Comparison of ENCODE assay signal across 12 cellular contexts in the genomic region with DNA sequence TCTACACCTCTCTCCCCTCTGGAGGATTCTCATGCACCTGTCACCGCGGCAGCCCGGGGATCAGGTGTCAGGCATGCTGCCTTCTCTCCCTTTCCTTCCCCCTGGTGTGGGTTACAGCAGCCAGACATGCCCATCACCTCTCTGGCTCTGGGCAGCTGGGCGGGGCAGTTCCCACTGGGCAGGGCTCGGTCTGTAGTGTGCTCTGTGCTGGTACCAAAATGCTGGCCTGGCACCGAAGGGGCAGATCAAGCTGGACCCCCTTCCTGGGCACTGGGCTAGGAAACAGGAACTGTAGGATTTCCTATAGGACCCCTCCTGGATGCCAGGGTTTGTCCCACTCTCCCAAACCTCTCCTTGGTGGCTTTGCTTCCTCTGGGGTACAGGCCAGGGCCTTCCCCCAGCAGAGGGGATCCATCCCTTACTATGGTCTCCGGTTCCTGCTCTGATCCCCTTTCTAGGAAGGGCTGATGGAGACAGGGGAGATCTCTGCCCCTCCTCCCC. TPM values are rescaled to one million over a fixed set of nuclear protein-coding genes. Genes with fewer than 3 reads are reported as not detected.
DNase-seq lines count a peak whose midpoint lies in the region; ATAC-seq, FAIRE-seq and TF ChIP-seq lines count a peak whose summit lies in the region.
"Had no signal": no experiment of that assay in that cellular context is flagged by ENCODE, and none has a peak within 500 bp of the region (broad histone marks: within the 10 kb centered on the region; RNA-seq: fewer than 3 reads in every experiment).

No MANE protein-coding gene starts in this region.

- peaks cover 29% of the 10 kb centered on the region for H3K36me3 Mint-ChIP-seq in activated CD4-positive, alpha-beta T cell treated with anti-CD3 and anti-CD28 coated beads, Interleukin-2, amount 10 ng/mL, durations not matched to agents 24 days and 14 days (ENCODE audit: low read depth)
- peaks cover 14% of the 10 kb centered on the region for H3K36me3 Mint-ChIP-seq in activated CD4-positive, alpha-beta T cell treated with anti-CD3 and anti-CD28 coated beads, Interleukin-2, amount 10 ng/mL, durations not matched to agents 7 days and 5 days (ENCODE audit: low read depth)

- intact Hi-C loops in activated CD4-positive, alpha-beta T cell treated with anti-CD3 and anti-CD28 coated beads, Interleukin-2, amount 10 ng/mL, durations not matched to agents 24 days and 14 days (cut with micrococcal nuclease): no loop called here
- intact Hi-C loops in dorsolateral prefrontal cortex (cut with DNase I): no loop called here

- H3K9me3 Mint-ChIP-seq in activated CD4-positive, alpha-beta T cell treated with anti-CD3 and anti-CD28 coated beads, Interleukin-2, amount 10 ng/mL, durations not matched to agents 24 days and 14 days: no peaks in the 10 kb centered on the region
- no peaks in the 10 kb centered on the region for H3K9me3 Mint-ChIP-seq in activated CD4-positive, alpha-beta T cell treated with anti-CD3 and anti-CD28 coated beads, Interleukin-2, amount 10 ng/mL, durations not matched to agents 7 days and 5 days
- H3K9me3 Mint-ChIP-seq: effector memory CD8-positive, alpha-beta T cell had no signal

- peak overlapping the region; percentile 32 to 81 (median 62) for H3K4me3 ChIP-seq in dorsolateral prefrontal cortex

- POLR2A ChIA-PET in activated CD4-positive, alpha-beta T cell treated with anti-CD3 and anti-CD28 coated beads, Interleukin-2, amount 10 ng/mL, durations not matched to agents 7 days and 5 days (lab: Charles Lee): no interaction called here

- no peaks in the 10 kb centered on the region for H3K4me1 Mint-ChIP-seq in activated CD4-positive, alpha-beta T cell treated with anti-CD3 and anti-CD28 coated beads, Interleukin-2, amount 10 ng/mL, durations not matched to agents 24 days and 14 days
- H3K4me1 Mint-ChIP-seq in activated CD4-positive, alpha-beta T cell treated with anti-CD3 and anti-CD28 coated beads, Interleukin-2, amount 10 ng/mL, durations not matched to agents 7 days and 5 days: no peaks in the 10 kb centered on the region

- peak overlapping the region; percentile 21 to 100 (median 96) for H3K27ac ChIP-seq in dorsolateral prefrontal cortex

- no peak for TF ChIP-seq CTCF in dorsolateral prefrontal cortex (IDR thresholded peaks at IDR 0.05 in 54 of 56, conservative IDR thresholded peaks at IDR 0.05 in 2 of 56; ENCODE audit: low read depth in 1 of 56, partially characterized antibody in 56 of 56)

- CTCF ChIA-PET in activated CD4-positive, alpha-beta T cell treated with anti-CD3 and anti-CD28 coated beads, Interleukin-2, amount 10 ng/mL, durations not matched to agents 7 days and 5 days (lab: Charles Lee): interaction anchor here (0.6 to 1.2 kb wide), 2 partner anchors 17 to 1870 kb away, joined by 3 read pairs; no protein-coding TSS in a partner anchor

- no peaks in the 10 kb centered on the region for H3K27me3 ChIP-seq in dorsolateral prefrontal cortex

- ATAC-seq in GM21447 (IDR thresholded peaks at IDR 0.05; ENCODE audit: unreplicated experiment): no peak
- ATAC-seq: effector memory CD8-positive, alpha-beta T cell had no signal

- H3K27ac Mint-ChIP-seq in activated CD4-positive, alpha-beta T cell treated with anti-CD3 and anti-CD28 coated beads, Interleukin-2, amount 10 ng/mL, durations not matched to agents 24 days and 14 days: no peak overlapping the region
- no peak overlapping the region for H3K27ac Mint-ChIP-seq in activated CD4-positive, alpha-beta T cell treated with anti-CD3 and anti-CD28 coated beads, Interleukin-2, amount 10 ng/mL, durations not matched to agents 7 days and 5 days

- peak; percentile 54 for DNase-seq in activated CD4-positive, alpha-beta T cell treated with anti-CD3 and anti-CD28 coated beads, Interleukin-2, amount 10 ng/mL, durations not matched to agents 24 days and 14 days
- no peak for DNase-seq in activated CD4-positive, alpha-beta T cell treated with anti-CD3 and anti-CD28 coated beads, Interleukin-2, amount 10 ng/mL, durations not matched to agents 7 days and 5 days
- no peak for DNase-seq in dorsolateral prefrontal cortex
- peak; percentile 28 for DNase-seq in midbrain (lab: John Stamatoyannopoulos, UW)
- DNase-seq in urothelium cell line (ENCODE audit: low spot score): no peak
- no peak for DNase-seq in stimulated activated CD4-positive, alpha-beta T cell treated with anti-CD3 and anti-CD28 coated beads, Interleukin-2, amount 100 ng/mL, for 48 hours
- DNase-seq in KG1 (lab: John Stamatoyannopoulos, UW): no peak
- DNase-seq: activated CD4-positive, alpha-beta T cell treated with anti-CD3 and anti-CD28 coated beads, Interleukin-2, amount 50 U/mL, for 48 hours; effector memory CD8-positive, alpha-beta T cell had no signal

- H3K27me3 Mint-ChIP-seq in activated CD4-positive, alpha-beta T cell treated with anti-CD3 and anti-CD28 coated beads, Interleukin-2, amount 10 ng/mL, durations not matched to agents 24 days and 14 days: peaks cover 6% of the 10 kb centered on the region
- H3K27me3 Mint-ChIP-seq in activated CD4-positive, alpha-beta T cell treated with anti-CD3 and anti-CD28 coated beads, Interleukin-2, amount 10 ng/mL, durations not matched to agents 7 days and 5 days: peaks cover 10% of the 10 kb centered on the region

- no peak overlapping the region for H3K4me3 Mint-ChIP-seq in activated CD4-positive, alpha-beta T cell treated with anti-CD3 and anti-CD28 coated beads, Interleukin-2, amount 10 ng/mL, durations not matched to agents 24 days and 14 days
- no peak overlapping the region for H3K4me3 Mint-ChIP-seq in activated CD4-positive, alpha-beta T cell treated with anti-CD3 and anti-CD28 coated beads, Interleukin-2, amount 10 ng/mL, durations not matched to agents 7 days and 5 days
- H3K4me3 Mint-ChIP-seq: effector memory CD8-positive, alpha-beta T cell had no signal

- FAIRE-seq in urothelium cell line (lab: Jason Lieb, UNC): peak; percentile 65
- FAIRE-seq: G401.6 had no signal

RNA-seq across cellular contexts. Expression of gene GAL3ST1, which starts 0.8 kb away (rescaled TPM):
- total RNA-seq in activated CD4-positive, alpha-beta T cell treated with anti-CD3 and anti-CD28 coated beads, Interleukin-2, amount 10 ng/mL, durations not matched to agents 24 days and 14 days: not detected in 2 replicates
- total RNA-seq in activated CD4-positive, alpha-beta T cell treated with anti-CD3 and anti-CD28 coated beads, Interleukin-2, amount 10 ng/mL, durations not matched to agents 7 days and 5 days: not detected
- total RNA-seq in dorsolateral prefrontal cortex: 10 to 100 TPM in 89 of 120 experiments, 1 to 10 TPM in 31; 3.1 to 57.7 (median 16.1) TPM

RNA-seq across cellular contexts. Expression of gene PES1, which starts 18.1 kb away (rescaled TPM):
- total RNA-seq in activated CD4-positive, alpha-beta T cell treated with anti-CD3 and anti-CD28 coated beads, Interleukin-2, amount 10 ng/mL, durations not matched to agents 24 days and 14 days: 170 and 173 TPM in 2 replicates
- 10 to 100 TPM; 58.5 to 62.7 TPM for total RNA-seq in activated CD4-positive, alpha-beta T cell treated with anti-CD3 and anti-CD28 coated beads, Interleukin-2, amount 10 ng/mL, durations not matched to agents 7 days and 5 days
- total RNA-seq in dorsolateral prefrontal cortex: 10 to 100 TPM; 32.3 to 60.0 (median 44.4) TPM

RNA-seq across cellular contexts. Expression of gene SEC14L6, which starts 27.1 kb away (rescaled TPM):
- not detected in 2 replicates for total RNA-seq in activated CD4-positive, alpha-beta T cell treated with anti-CD3 and anti-CD28 coated beads, Interleukin-2, amount 10 ng/mL, durations not matched to agents 24 days and 14 days
- not detected for total RNA-seq in activated CD4-positive, alpha-beta T cell treated with anti-CD3 and anti-CD28 coated beads, Interleukin-2, amount 10 ng/mL, durations not matched to agents 7 days and 5 days
- total RNA-seq in dorsolateral prefrontal cortex: 1 to 10 TPM; 1.1 to 7.5 (median 3.4) TPM
- total RNA-seq: SK-MEL-5 had no signal

RNA-seq across cellular contexts. Expression of gene TCN2, which starts 33.3 kb away (rescaled TPM):
- 0.35 and 0.45 TPM in 2 replicates for total RNA-seq in activated CD4-positive, alpha-beta T cell treated with anti-CD3 and anti-CD28 coated beads, Interleukin-2, amount 10 ng/mL, durations not matched to agents 24 days and 14 days
- total RNA-seq in activated CD4-positive, alpha-beta T cell treated with anti-CD3 and anti-CD28 coated beads, Interleukin-2, amount 10 ng/mL, durations not matched to agents 7 days and 5 days: under 1 TPM; 0.32 to 0.54 TPM
- 10 to 100 TPM in 113 of 120 experiments, 1 to 10 TPM in 7; 6.7 to 36.0 (median 16.1) TPM for total RNA-seq in dorsolateral prefrontal cortex

Comparison
In these comparisons a context has a peak if more than half of its experiments do, and no peak if none do; other contexts are left out.
1. DNase-seq: peak in activated CD4-positive, alpha-beta T cell treated with anti-CD3 and anti-CD28 coated beads, Interleukin-2, amount 10 ng/mL, durations not matched to agents 24 days and 14 days (single experiment) and midbrain (single experiment); none in activated CD4-positive, alpha-beta T cell treated with anti-CD3 and anti-CD28 coated beads, Interleukin-2, amount 10 ng/mL, durations not matched to agents 7 days and 5 days (single experiment), dorsolateral prefrontal cortex (0 of 10), urothelium cell line (single experiment), stimulated activated CD4-positive, alpha-beta T cell treated with anti-CD3 and anti-CD28 coated beads, Interleukin-2, amount 100 ng/mL, for 48 hours (0 of 2) and KG1 (single experiment).